In the genomic region with DNA sequence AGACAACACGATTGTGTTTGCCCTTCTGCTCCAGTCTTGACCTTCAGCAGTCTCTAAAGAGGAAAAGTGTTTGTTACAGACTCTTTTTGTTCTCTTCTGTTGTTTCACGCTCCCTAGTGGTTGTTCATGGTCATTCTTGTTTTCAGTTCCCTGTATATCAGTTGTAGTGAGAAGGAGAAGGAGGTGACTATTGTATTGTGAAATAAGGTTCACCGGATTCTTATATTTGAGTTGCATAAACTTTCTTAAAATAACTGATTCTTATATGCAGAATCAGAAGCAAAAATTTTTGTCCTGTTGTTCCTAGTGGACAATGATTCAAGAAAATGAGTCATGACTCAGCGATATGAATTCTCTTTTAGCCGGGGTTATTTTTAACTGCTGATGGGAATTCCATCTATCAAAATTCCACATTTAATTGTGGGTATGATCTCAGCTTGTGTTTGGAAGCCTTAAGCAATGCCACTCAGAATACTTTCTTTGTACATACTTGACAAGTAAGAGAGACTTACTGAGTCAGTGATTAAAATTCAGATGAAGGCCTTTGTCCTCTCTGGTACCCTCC, we compare ENCODE assay signal across 1 cellular context.
TF ChIP-seq lines count a peak whose summit lies in the region.

No MANE protein-coding gene starts in this region.

TF ChIP-seq in H1, 55 proteins besides CTCF, POLR2A, EP300 and RAD21:
- TF ChIP-seq ZNF274 (IDR thresholded peaks at IDR 0.05; ENCODE audit: borderline replicate concordance, extremely low read depth, low read length): no peak
- TF ChIP-seq MAFK (IDR thresholded peaks at IDR 0.05; ENCODE audit: low read depth, low read length): peak; percentile 57
- TF ChIP-seq NRF1 (IDR thresholded peaks at IDR 0.05; ENCODE audit: low read depth, low read length): no peak
- no peak for TF ChIP-seq TBP (IDR thresholded peaks at IDR 0.05; ENCODE audit: low read depth, low read length)
- TF ChIP-seq SP2 (IDR thresholded peaks at IDR 0.05; ENCODE audit: low read length): no peak
- no peak for TF ChIP-seq ATF2 (IDR thresholded peaks at IDR 0.05; ENCODE audit: low read length)
- TF ChIP-seq GTF2F1 (IDR thresholded peaks at IDR 0.05; ENCODE audit: borderline replicate concordance, low read depth, low read length): no peak
- peak; percentile 88 for TF ChIP-seq BACH1 (IDR thresholded peaks at IDR 0.05; ENCODE audit: low read length)
- TF ChIP-seq CREB1 (IDR thresholded peaks at IDR 0.05): no peak
- no peak for TF ChIP-seq CBX8 (IDR thresholded peaks at IDR 0.05; ENCODE audit: borderline replicate concordance, low read depth, low read length)
- no peak for TF ChIP-seq RXRA (IDR thresholded peaks at IDR 0.05; ENCODE audit: insufficient read depth, low read depth, low read length)
- no peak for TF ChIP-seq HDAC6 (IDR thresholded peaks at IDR 0.05; ENCODE audit: low read depth, low read length)
- no peak for TF ChIP-seq FOSL1 (IDR thresholded peaks at IDR 0.05; ENCODE audit: insufficient read depth, low read depth, low read length)
- TF ChIP-seq SP1 (IDR thresholded peaks at IDR 0.05; ENCODE audit: low read depth, low read length): no peak
- no peak for TF ChIP-seq KDM4A (IDR thresholded peaks at IDR 0.05; ENCODE audit: low read depth, low read length, severe bottlenecking)
- no peak for TF ChIP-seq SIN3A (conservative IDR thresholded peaks at IDR 0.05 in 1 of 2, IDR thresholded peaks at IDR 0.05 in 1 of 2; ENCODE audit: low read depth in 1 of 2, low read length in 2 of 2)
- no peak for TF ChIP-seq KDM1A (IDR thresholded peaks at IDR 0.05; ENCODE audit: borderline replicate concordance, low read length)
- no peak for TF ChIP-seq CHD7 (IDR thresholded peaks at IDR 0.05; ENCODE audit: insufficient replicate concordance, low read length)
- TF ChIP-seq JUN (IDR thresholded peaks at IDR 0.05; ENCODE audit: low read depth, low read length): no peak
- peak; percentile 37; the same call in 1 of the 2 replicates for TF ChIP-seq CEBPB (IDR thresholded peaks at IDR 0.05; ENCODE audit: low read depth, low read length)
- TF ChIP-seq HDAC2 (IDR thresholded peaks at IDR 0.05; ENCODE audit: borderline replicate concordance in 1 of 2, low read depth in 2 of 2, low read length in 2 of 2): no peak
- no peak for TF ChIP-seq SAP30 (IDR thresholded peaks at IDR 0.05; ENCODE audit: insufficient read depth, insufficient replicate concordance, low read length)
- no peak for TF ChIP-seq YY1 (IDR thresholded peaks at IDR 0.05; ENCODE audit: low read depth, low read length)
- TF ChIP-seq EZH2 (IDR thresholded peaks at IDR 0.05; ENCODE audit: low read depth, low read length, severe bottlenecking): no peak
- TF ChIP-seq RFX5 (IDR thresholded peaks at IDR 0.05; ENCODE audit: borderline replicate concordance, low read depth, low read length): no peak
- no peak for TF ChIP-seq CHD2 (IDR thresholded peaks at IDR 0.05; ENCODE audit: low read length)
- no peak for TF ChIP-seq GABPA (IDR thresholded peaks at IDR 0.05; ENCODE audit: borderline replicate concordance, insufficient read depth, low read length)
